ENCODE assay signal across 1 cellular context in genomic region chr15:68790910-68791309, GRCh38.
TF ChIP-seq lines count a peak whose summit lies in the region.

No MANE protein-coding gene starts in this region.

TF ChIP-seq in SK-N-SH treated with all-trans-retinoic acid at 6 μM for 48 hours, 23 proteins besides CTCF, POLR2A, EP300 and RAD21 (continued from another document):
- TF ChIP-seq PATZ1 (CRISPR knock-in tag; IDR thresholded peaks at IDR 0.05; ENCODE audit: borderline replicate concordance) (no peak), ZNF70 (CRISPR knock-in tag; IDR thresholded peaks at IDR 0.05) (no peak), TSHZ2 (CRISPR knock-in tag; IDR thresholded peaks at IDR 0.05) (no peak), ARNTL (CRISPR knock-in tag; IDR thresholded peaks at IDR 0.05; ENCODE audit: borderline replicate concordance, low read depth) (no peak), BACH2 (CRISPR knock-in tag; IDR thresholded peaks at IDR 0.05; ENCODE audit: borderline replicate concordance) (no peak), ZFP30 (CRISPR knock-in tag; IDR thresholded peaks at IDR 0.05) (no peak), ZNF565 (CRISPR knock-in tag; conservative IDR thresholded peaks at IDR 0.05; ENCODE audit: low read depth) (no peak), POU6F1 (CRISPR knock-in tag; IDR thresholded peaks at IDR 0.05; ENCODE audit: borderline replicate concordance, low read depth) (no peak)
